Comparison of ENCODE assay signal across 11 cellular contexts in the genomic region with DNA sequence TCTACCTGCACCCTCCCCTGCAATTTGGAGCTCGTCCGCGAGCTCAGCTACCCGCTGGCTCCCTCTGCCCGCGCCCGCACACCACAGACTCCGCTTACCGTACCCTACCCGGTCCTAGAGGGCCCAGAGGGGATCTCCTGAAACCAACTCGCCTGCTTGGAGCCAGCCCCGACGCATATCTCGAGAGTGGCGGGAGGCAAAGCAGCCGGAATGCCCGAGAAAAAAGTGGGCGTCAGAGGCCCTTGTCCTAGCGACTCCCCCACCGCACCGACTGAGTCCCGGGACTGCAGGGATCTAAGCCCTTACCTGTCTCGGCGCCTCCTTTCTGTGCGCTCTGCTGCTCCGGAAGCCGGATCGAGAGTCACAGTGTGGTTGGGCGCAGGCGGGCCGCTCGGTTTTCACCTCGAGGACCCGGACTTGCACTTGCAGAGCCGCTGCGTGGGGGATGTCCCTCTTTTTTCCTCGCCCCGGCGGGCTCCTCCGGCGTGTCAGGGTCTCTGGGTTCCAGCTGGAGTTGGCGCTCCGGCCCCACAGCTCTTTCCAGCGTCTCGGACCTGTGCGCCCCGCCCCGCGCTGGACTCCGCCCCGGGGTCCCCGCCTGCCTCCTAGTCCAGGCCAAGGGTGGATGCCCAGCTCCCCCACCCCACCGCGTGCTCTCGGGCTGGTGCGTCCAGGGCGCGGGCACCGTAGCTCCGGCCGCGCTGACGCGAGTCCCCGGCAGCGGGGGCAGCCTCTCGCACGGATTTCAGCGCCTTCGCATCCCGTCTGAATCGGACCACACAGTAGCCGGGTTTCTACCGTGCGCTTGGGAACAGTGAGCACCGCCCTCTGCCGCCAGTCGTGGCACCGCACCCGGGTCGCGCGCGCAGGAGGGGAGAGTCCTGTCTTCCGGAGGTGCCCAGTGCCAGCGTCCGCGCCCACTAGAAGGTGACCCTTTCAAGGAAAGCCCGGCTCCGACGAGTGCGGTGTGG. TPM values are rescaled to one million over a fixed set of nuclear protein-coding genes. Genes with fewer than 3 reads are reported as not detected.
DNase-seq lines count a peak whose midpoint lies in the region; ATAC-seq and TF ChIP-seq lines count a peak whose summit lies in the region.
"Had no signal": no experiment of that assay in that cellular context is flagged by ENCODE, and none has a peak within 500 bp of the region (broad histone marks: within the 10 kb centered on the region; RNA-seq: fewer than 3 reads in every experiment).

A gene (minus strand): TSS at position 767 of the 971 bp plus-strand sequence. CDS start 2,585 bp downstream, outside the sequence.

- DNase-seq in activated T-cell treated with anti-CD3 and anti-CD28 coated beads for 48 hours (ENCODE audit: low read depth) (peak; percentile 18), activated T-cell treated with anti-CD3 and anti-CD28 coated beads for 4 hours (no peak), RWPE2 (ENCODE audit: low spot score) (peak; percentile 67), iPS DF 6.9 (ENCODE audit: low read depth, low spot score) (peak; percentile 43), adrenal gland (no peak)
- DNase-seq in stimulated activated CD8-positive, alpha-beta memory T cell treated with anti-CD3 and anti-CD28 coated beads, Interleukin-2, amount 100 ng/mL, for 48 hours (ENCODE audit: low read depth in 2 of 2): peak; percentile 17 to 18
- DNase-seq: activated CD4-positive, CD25-positive, alpha-beta regulatory T cell treated with anti-CD3 and anti-CD28 coated beads, Interleukin-2, amount 50 U/mL, for 72 hours; colonic mucosa; NCI-H187 treated with DMSO at 0.1 percent for 48 hours had no signal

- H3K9me3 ChIP-seq in RWPE2 (ENCODE audit: severe bottlenecking) (no peaks in the 10 kb centered on the region), iPS DF 6.9 (ENCODE audit: control insufficient read depth, insufficient read depth, low read length) (no peaks in the 10 kb centered on the region), adrenal gland (replicated peaks in 1 of 3) (no peaks in the 10 kb centered on the region)
- H3K9me3 ChIP-seq: colonic mucosa had no signal

- ATAC-seq in RWPE2 (ENCODE audit: low read depth): peak; percentile 69
- ATAC-seq in HG02610 (IDR thresholded peaks at IDR 0.05; ENCODE audit: unreplicated experiment): no peak
- ATAC-seq in HG03159 (IDR thresholded peaks at IDR 0.05; ENCODE audit: unreplicated experiment): no peak

- peak; percentile 13 for TF ChIP-seq CTCF in RWPE2 (IDR thresholded peaks at IDR 0.05; ENCODE audit: poor library complexity, severe bottlenecking)
- TF ChIP-seq CTCF in adrenal gland (IDR thresholded peaks at IDR 0.05): no peak

- intact Hi-C loops in adrenal gland (cut with DNase I): no loop called here

- peak within 1 kb of the TSS; percentile 21 for H3K4me3 ChIP-seq in RWPE2 (ENCODE audit: severe bottlenecking)
- peak within 1 kb of the TSS; percentile 48; the same call in 1 of the 2 replicates for H3K4me3 ChIP-seq in iPS DF 6.9 (ENCODE audit: low read length)
- H3K4me3 ChIP-seq in adrenal gland: no peak within 1 kb of the TSS
- H3K4me3 ChIP-seq: colonic mucosa had no signal

- H3K36me3 ChIP-seq in RWPE2 (ENCODE audit: low read depth) (no peaks in the 10 kb centered on the region), iPS DF 6.9 (ENCODE audit: control insufficient read depth, insufficient read depth, low read length) (no peaks in the 10 kb centered on the region), adrenal gland (replicated peaks in 1 of 2) (no peaks in the 10 kb centered on the region)
- H3K36me3 ChIP-seq: colonic mucosa had no signal

- no CpG with 5 or more reads among the region's 92 CpGs for WGBS in iPS DF 6.9 (ENCODE audit: insufficient coverage, insufficient read length)
- 0 to 1% (median 1%) methylated on average over 14 to 92 of the region's 92 CpGs; no CpG with 5 or more reads in 1 of the 4 donors for WGBS in adrenal gland, 4 donors

- no peak for TF ChIP-seq POLR2A in adrenal gland (IDR thresholded peaks at IDR 0.05)

- H3K27me3 ChIP-seq in RWPE2 (ENCODE audit: insufficient read depth, poor library complexity, severe bottlenecking) (peaks cover 77% of the 10 kb centered on the region), iPS DF 6.9 (ENCODE audit: control insufficient read depth, insufficient read depth, low read length) (peaks cover 14% of the 10 kb centered on the region), adrenal gland (peaks cover 25% of the 10 kb centered on the region)

- H3K4me1 ChIP-seq in RWPE2 (ENCODE audit: insufficient read depth, poor library complexity, severe bottlenecking): no peaks in the 10 kb centered on the region
- no peaks in the 10 kb centered on the region for H3K4me1 ChIP-seq in iPS DF 6.9 (ENCODE audit: control insufficient read depth, insufficient read depth, low read length)
- H3K4me1 ChIP-seq in adrenal gland (replicated peaks in 1 of 2): no peaks in the 10 kb centered on the region
- H3K4me1 ChIP-seq: colonic mucosa had no signal

- H3K27ac ChIP-seq in RWPE2 (ENCODE audit: poor library complexity, severe bottlenecking) (no peak within 1 kb of the TSS), iPS DF 6.9 (ENCODE audit: low read length) (no peak within 1 kb of the TSS), adrenal gland (no peak within 1 kb of the TSS)
- H3K27ac ChIP-seq: colonic mucosa had no signal

RNA-seq across cellular contexts. Expression of the gene that starts here (rescaled TPM):
- total RNA-seq in adrenal gland: not detected
- polyA plus RNA-seq in adrenal gland: not detected
- total RNA-seq: colonic mucosa had no signal

Comparison
In these comparisons a context has a peak if more than half of its experiments do, and no peak if none do; other contexts are left out.
1. DNase-seq: peak in activated T-cell treated with anti-CD3 and anti-CD28 coated beads for 48 hours (single experiment), RWPE2 (single experiment), iPS DF 6.9 (single experiment) and stimulated activated CD8-positive, alpha-beta memory T cell treated with anti-CD3 and anti-CD28 coated beads, Interleukin-2, amount 100 ng/mL, for 48 hours (2 of 2); none in activated T-cell treated with anti-CD3 and anti-CD28 coated beads for 4 hours (single experiment) and adrenal gland (0 of 7).
2. H3K4me3 ChIP-seq: peak in RWPE2 (single experiment) and iPS DF 6.9 (single experiment); none in adrenal gland (0 of 4).